8 cellular contexts compared by ENCODE assay signal in genomic region chr20:46255440-46256104, GRCh38. TPM values are rescaled to one million over a fixed set of nuclear protein-coding genes. Genes with fewer than 3 reads are reported as not detected.
A peak's percentile ranks its signal among the peaks of the same experiment; 100 is the strongest.
DNase-seq lines count a peak whose midpoint lies in the region; ATAC-seq and TF ChIP-seq lines count a peak whose summit lies in the region.

No MANE protein-coding gene starts in this region.

- H3K27me3 ChIP-seq in spleen (replicated peaks in 1 of 7) (peaks cover 0 to 89% (median 36%) of the 10 kb centered on the region in 7 donors), H7 (ENCODE audit: control insufficient read depth, insufficient read depth, low read length) (peaks cover 27% of the 10 kb centered on the region)

- WGBS in spleen, 5 donors: 57 to 67% (median 63%) methylated on average over 7 to 8 of the region's 8 CpGs

- no peaks in the 10 kb centered on the region for H3K9me3 ChIP-seq in spleen

- peaks cover 0 to 27% (median 2%) of the 10 kb centered on the region in 6 donors for H3K4me1 ChIP-seq in spleen

- ATAC-seq in HG02852 (IDR thresholded peaks at IDR 0.05; ENCODE audit: unreplicated experiment) (no peak), GM18519 (IDR thresholded peaks at IDR 0.05; ENCODE audit: low FRiP score, unreplicated experiment) (no peak)

- no peak overlapping the region for H3K4me3 ChIP-seq in fibroblast of the aortic adventitia (ENCODE audit: low read depth, low read length)
- H3K4me3 ChIP-seq in spleen: no peak overlapping the region
- H3K4me3 ChIP-seq in H7 (ENCODE audit: insufficient read depth, low read depth, low read length): no peak overlapping the region

- no peaks in the 10 kb centered on the region for H3K36me3 ChIP-seq in spleen
- H3K36me3 ChIP-seq in H7 (replicated peaks; ENCODE audit: control insufficient read depth, insufficient read depth, low read length): no peaks in the 10 kb centered on the region

- H3K27ac ChIP-seq in spleen: no peak overlapping the region

- peak; percentile 6 for DNase-seq in activated CD4-positive, alpha-beta T cell treated with anti-CD3 and anti-CD28 coated beads, Interleukin-2, amount 50 U/mL, for 1 hour
- DNase-seq in activated CD4-positive, alpha-beta T cell treated with anti-CD3 and anti-CD28 coated beads for 4 hours: no peak
- DNase-seq in NCI-H82 treated with DMSO at 0.1 percent for 48 hours (lab: John Stamatoyannopoulos, UW; ENCODE audit: unreplicated experiment): peak; percentile 91
- peak; percentile 35 for DNase-seq in fibroblast of the aortic adventitia (ENCODE audit: low read depth)
- peak; percentile 81 for DNase-seq in spleen
- DNase-seq in H7: no peak

- no peak for TF ChIP-seq POLR2A in spleen (IDR thresholded peaks at IDR 0.05)

- TF ChIP-seq CTCF in fibroblast of the aortic adventitia (IDR thresholded peaks at IDR 0.05; ENCODE audit: insufficient read depth, low read length) (no peak), spleen (IDR thresholded peaks at IDR 0.05 in 8 of 11, conservative IDR thresholded peaks at IDR 0.05 in 3 of 11) (no peak)

- intact Hi-C loops in spleen (cut with DNase I; ENCODE audit: low total_unique reads): no loop called here

RNA-seq across cellular contexts. Expression of gene CDH22, which starts 52.7 kb away (rescaled TPM):
- not detected in 2 replicates for total RNA-seq in fibroblast of the aortic adventitia (ENCODE audit: low replicate concordance)
- total RNA-seq in spleen: not detected
- polyA plus RNA-seq in spleen: not detected
- total RNA-seq in H7 (2014; rRNA removed; shearing (Covaris generic)): 0.03 TPM in 1 of 2 replicates, not detected in the other

Comparison
In these comparisons a context has a peak if more than half of its experiments do, and no peak if none do; other contexts are left out.
1. DNase-seq: peak in activated CD4-positive, alpha-beta T cell treated with anti-CD3 and anti-CD28 coated beads, Interleukin-2, amount 50 U/mL, for 1 hour (single experiment), NCI-H82 treated with DMSO at 0.1 percent for 48 hours (single experiment), fibroblast of the aortic adventitia (single experiment) and spleen (single experiment); none in activated CD4-positive, alpha-beta T cell treated with anti-CD3 and anti-CD28 coated beads for 4 hours (0 of 2) and H7 (single experiment).